In the genomic region with DNA sequence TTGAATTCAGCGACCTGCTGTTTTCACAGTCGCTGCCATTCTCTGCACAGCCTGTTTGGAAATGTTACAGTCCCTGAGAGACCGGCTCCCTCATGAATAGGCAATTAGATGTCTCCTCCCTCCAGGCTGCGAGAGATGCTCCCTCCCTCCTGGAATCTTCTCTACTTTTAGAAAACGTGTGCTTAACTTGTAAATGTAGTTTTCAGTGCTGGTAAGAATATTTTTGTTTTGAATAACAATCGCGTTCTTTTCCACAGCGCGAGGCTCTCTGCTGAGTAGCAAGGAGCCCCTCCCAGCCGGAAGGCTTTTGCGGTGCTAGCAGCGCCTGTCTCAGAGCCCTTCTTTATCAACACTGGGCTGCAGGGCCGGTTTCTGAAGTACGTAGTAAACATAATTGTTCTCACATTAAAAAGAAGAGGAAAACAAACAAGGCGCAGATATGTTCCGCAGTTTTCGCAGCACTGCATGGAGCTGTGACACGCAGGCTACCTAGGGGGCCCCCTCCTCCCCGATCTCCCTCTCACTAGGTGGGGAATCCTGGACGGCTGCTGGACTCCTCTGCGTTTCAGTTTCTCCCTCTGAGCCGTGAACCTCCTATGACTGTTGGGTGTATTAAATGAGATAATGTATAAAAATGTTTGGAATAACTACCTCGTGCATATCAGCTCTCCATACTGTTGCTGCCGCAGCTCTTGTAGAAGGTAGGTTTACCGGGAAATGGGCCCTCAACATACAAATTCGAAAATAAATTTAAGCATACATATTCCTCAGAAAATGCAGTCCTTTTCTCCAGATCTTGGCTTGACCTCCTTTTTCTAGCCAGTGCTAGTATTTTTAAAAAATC, we compare ENCODE assay signal across 9 cellular contexts.
DNase-seq lines count a peak whose midpoint lies in the region; TF ChIP-seq lines count a peak whose summit lies in the region.
"Had no signal": no experiment of that assay in that cellular context is flagged by ENCODE, and none has a peak within 500 bp of the region (broad histone marks: within the 10 kb centered on the region; RNA-seq: fewer than 3 reads in every experiment).

No MANE protein-coding gene starts in this region.

- H3K9ac ChIP-seq in subcutaneous abdominal adipose tissue (ENCODE audit: low read length in 5 of 5), result peak overlapping the region in 1 of 5 donors; percentile 37

- no peak for TF ChIP-seq POLR2A in adrenal gland (IDR thresholded peaks at IDR 0.05)

- POLR2A ChIA-PET in activated CD4-positive, alpha-beta T cell treated with anti-CD3 and anti-CD28 coated beads, Interleukin-2, amount 10 ng/mL, durations not matched to agents 7 days and 5 days (lab: Charles Lee), result no interaction called here

- peak overlapping the region; percentile 29 for H3K4me3 ChIP-seq in LNCaP clone FGC (ENCODE audit: low read depth, low read length)
- H3K4me3 ChIP-seq in adrenal gland, result peak overlapping the region in 2 of 4 donors; percentile 19 to 57
- peak overlapping the region; percentile 26 to 71 (median 54) for H3K4me3 ChIP-seq in subcutaneous abdominal adipose tissue (ENCODE audit: low read depth in 1 of 5, low read length in 5 of 5)

- H3K4me3 Mint-ChIP-seq in activated CD4-positive, alpha-beta T cell treated with anti-CD3 and anti-CD28 coated beads, Interleukin-2, amount 10 ng/mL, durations not matched to agents 7 days and 5 days, result no peak overlapping the region
- H3K4me3 Mint-ChIP-seq: CD4-positive, alpha-beta T cell had no signal

- TF ChIP-seq CTCF in LNCaP clone FGC (IDR thresholded peaks at IDR 0.05; ENCODE audit: control insufficient read depth, extremely low read depth, insufficient read depth) (0 out of 2 replicates have a peak, but pooled peaks have one; percentile 6), adrenal gland (IDR thresholded peaks at IDR 0.05) (no peak)

- H3K9me3 ChIP-seq in adrenal gland (replicated peaks in 1 of 3), result no peaks in the 10 kb centered on the region
- no peaks in the 10 kb centered on the region for H3K9me3 ChIP-seq in subcutaneous abdominal adipose tissue (ENCODE audit: control insufficient read depth in 5 of 5, low read length in 5 of 5)

- H3K27ac ChIP-seq in adrenal gland, result no peak overlapping the region
- H3K27ac ChIP-seq in subcutaneous abdominal adipose tissue (ENCODE audit: low read depth, low read length), result no peak overlapping the region

- no peak overlapping the region for H3K27ac Mint-ChIP-seq in activated CD4-positive, alpha-beta T cell treated with anti-CD3 and anti-CD28 coated beads, Interleukin-2, amount 10 ng/mL, durations not matched to agents 7 days and 5 days
- H3K27ac Mint-ChIP-seq: CD4-positive, alpha-beta T cell had no signal

- H3K4me1 Mint-ChIP-seq in activated CD4-positive, alpha-beta T cell treated with anti-CD3 and anti-CD28 coated beads, Interleukin-2, amount 10 ng/mL, durations not matched to agents 7 days and 5 days, result no peaks in the 10 kb centered on the region

- peaks cover 13% of the 10 kb centered on the region for H3K27me3 Mint-ChIP-seq in activated CD4-positive, alpha-beta T cell treated with anti-CD3 and anti-CD28 coated beads, Interleukin-2, amount 10 ng/mL, durations not matched to agents 7 days and 5 days

- intact Hi-C loops in adrenal gland (cut with DNase I), result no loop called here

- H3K36me3 ChIP-seq in adrenal gland (replicated peaks in 1 of 2) (no peaks in the 10 kb centered on the region), subcutaneous abdominal adipose tissue (ENCODE audit: control insufficient read depth in 5 of 5, insufficient read depth in 5 of 5, low read length in 5 of 5) (no peaks in the 10 kb centered on the region)

- DNase-seq in activated CD4-positive, alpha-beta T cell treated with anti-CD3 and anti-CD28 coated beads, Interleukin-2, amount 10 ng/mL, durations not matched to agents 7 days and 5 days, result peak; percentile 20
- no peak for DNase-seq in activated CD4-positive, alpha-beta T cell treated with anti-CD3 and anti-CD28 coated beads for 4 hours
- no peak for DNase-seq in LNCaP clone FGC (ENCODE audit: low read depth)
- DNase-seq in adrenal gland, result peak in 4 of 7 donors; percentile 16 to 31 (median 20)
- peak; percentile 66 for DNase-seq in islet precursor cell
- no peak for DNase-seq in HK-2 (ENCODE audit: unreplicated experiment)
- DNase-seq in NAMALWA (ENCODE audit: low spot score), result no peak

- H3K36me3 Mint-ChIP-seq in activated CD4-positive, alpha-beta T cell treated with anti-CD3 and anti-CD28 coated beads, Interleukin-2, amount 10 ng/mL, durations not matched to agents 7 days and 5 days (ENCODE audit: low read depth), result no peaks in the 10 kb centered on the region

- WGBS in adrenal gland, 4 donors, result 13 to 14% (median 13%) methylated on average over 25 to 26 of the region's 26 CpGs

- H3K9me3 Mint-ChIP-seq in activated CD4-positive, alpha-beta T cell treated with anti-CD3 and anti-CD28 coated beads, Interleukin-2, amount 10 ng/mL, durations not matched to agents 7 days and 5 days, result no peaks in the 10 kb centered on the region
- H3K9me3 Mint-ChIP-seq: CD4-positive, alpha-beta T cell had no signal

- peaks cover 4% of the 10 kb centered on the region for H3K27me3 ChIP-seq in adrenal gland
- peaks cover 0 to 12% (median 5%) of the 10 kb centered on the region in 5 donors for H3K27me3 ChIP-seq in subcutaneous abdominal adipose tissue (ENCODE audit: control insufficient read depth in 5 of 5, insufficient read depth in 4 of 5, low read length in 5 of 5)

- H3K4me1 ChIP-seq in adrenal gland (replicated peaks in 1 of 2) (peaks cover 0 to 5% of the 10 kb centered on the region in 2 donors), subcutaneous abdominal adipose tissue (ENCODE audit: control insufficient read depth in 5 of 5, insufficient read depth in 5 of 5, low read length in 5 of 5) (peaks cover 3 to 22% (median 13%) of the 10 kb centered on the region in 5 donors)

- CTCF ChIA-PET in activated CD4-positive, alpha-beta T cell treated with anti-CD3 and anti-CD28 coated beads, Interleukin-2, amount 10 ng/mL, durations not matched to agents 7 days and 5 days (lab: Charles Lee), result no interaction called here

Comparison
In these comparisons a context has a peak if more than half of its experiments do, and no peak if none do; other contexts are left out.
1. DNase-seq: peak in activated CD4-positive, alpha-beta T cell treated with anti-CD3 and anti-CD28 coated beads, Interleukin-2, amount 10 ng/mL, durations not matched to agents 7 days and 5 days (single experiment), adrenal gland (4 of 7) and islet precursor cell (single experiment); none in activated CD4-positive, alpha-beta T cell treated with anti-CD3 and anti-CD28 coated beads for 4 hours (0 of 2), LNCaP clone FGC (single experiment), HK-2 (single experiment) and NAMALWA (single experiment).